In the genomic region with DNA sequence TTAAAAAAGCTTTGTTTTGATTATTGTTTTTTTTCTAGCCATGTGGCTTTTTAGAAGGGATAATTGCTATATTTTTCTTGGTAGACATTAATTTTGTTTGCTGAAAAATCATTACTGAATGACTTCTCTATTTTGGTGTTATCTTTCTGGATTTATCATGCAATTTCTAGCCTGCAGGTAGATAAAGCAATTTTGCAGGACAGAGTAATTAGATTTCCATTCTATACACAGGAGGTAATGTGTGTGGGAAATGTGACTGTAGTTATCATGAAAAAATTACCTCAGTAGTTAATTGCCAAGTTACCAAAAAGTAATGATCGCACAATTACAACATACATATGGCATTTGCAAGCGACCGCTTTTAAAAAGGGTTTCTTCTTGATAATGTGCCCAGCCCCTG, we compare ENCODE assay signal across 26 cellular contexts.
"Had no signal": no experiment of that assay in that cellular context is flagged by ENCODE, and none has a peak within 500 bp of the region (broad histone marks: within the 10 kb centered on the region; RNA-seq: fewer than 3 reads in every experiment).

No MANE protein-coding gene starts in this region.

- H3K4me3 ChIP-seq: ascending aorta, coronary artery, dorsolateral prefrontal cortex, esophagus muscularis mucosa, gastrocnemius medialis, heart left ventricle had no signal

- DNase-seq: activated CD4-positive, alpha-beta memory T cell treated with anti-CD3 and anti-CD28 coated beads for 36 hours; activated CD4-positive, alpha-beta T cell treated with anti-CD3 and anti-CD28 coated beads for 36 hours; activated CD4-positive, alpha-beta T cell treated with anti-CD3 and anti-CD28 coated beads, Interleukin-2, amount 10 ng/mL, durations not matched to agents 24 days and 14 days; activated CD4-positive, CD25-positive, alpha-beta regulatory T cell; activated CD4-positive, CD25-positive, alpha-beta regulatory T cell treated with anti-CD3 and anti-CD28 coated beads, Interleukin-2, amount 50 U/mL, for 72 hours; activated CD8-positive, alpha-beta memory T cell treated with anti-CD3 and anti-CD28 coated beads, Interleukin-2, amount 10 ng/mL, durations not matched to agents 7 days and 5 days; activated CD8-positive, alpha-beta memory T cell treated with anti-CD3 and anti-CD28 coated beads, Interleukin-2, amount 50 U/mL, for 4 hours; activated CD8-positive, alpha-beta T cell treated with anti-CD3 and anti-CD28 coated beads, Interleukin-2, amount 10 ng/mL, durations not matched to agents 7 days and 5 days; activated gamma-delta T cell; activated naive CD4-positive, alpha-beta T cell; activated naive CD4-positive, alpha-beta T cell treated with anti-CD3 and anti-CD28 coated beads, Interleukin-2, amount 10 ng/mL, durations not matched to agents 7 days and 5 days; activated naive CD8-positive, alpha-beta T cell treated with anti-CD3 and anti-CD28 coated beads, Interleukin-2, amount 10 ng/mL, durations not matched to agents 7 days and 5 days; activated T-cell treated with anti-CD3 and anti-CD28 coated beads for 4 hours; activated T-cell treated with anti-CD3 and anti-CD28 coated beads, Interleukin-2, amount 50 U/mL, for 24 hours; activated T-cell treated with anti-CD3 and anti-CD28 coated beads, Interleukin-2, amount 50 U/mL, for 72 hours; dorsolateral prefrontal cortex; effector memory CD8-positive, alpha-beta T cell; erythroblast; foreskin keratinocyte; gastrocnemius medialis; heart left ventricle; hypothalamus had no signal

- H3K27ac ChIP-seq: ascending aorta, coronary artery, dorsolateral prefrontal cortex, esophagus muscularis mucosa, foreskin keratinocyte, gastrocnemius medialis, heart left ventricle had no signal

- ATAC-seq: activated CD4-positive, alpha-beta T cell treated with anti-CD3 and anti-CD28 coated beads for 36 hours; activated CD8-positive, alpha-beta memory T cell treated with anti-CD3 and anti-CD28 coated beads, Interleukin-2, amount 10 ng/mL, durations not matched to agents 7 days and 5 days; activated CD8-positive, alpha-beta T cell treated with anti-CD3 and anti-CD28 coated beads, Interleukin-2, amount 10 ng/mL, durations not matched to agents 7 days and 5 days; activated naive CD4-positive, alpha-beta T cell treated with anti-CD3 and anti-CD28 coated beads, Interleukin-2, amount 50 U/mL, for 72 hours; activated T-cell treated with anti-CD3 and anti-CD28 coated beads, Interleukin-2, amount 50 U/mL, for 72 hours; effector memory CD8-positive, alpha-beta T cell; foreskin keratinocyte; gastrocnemius medialis; heart left ventricle had no signal

- H3K36me3 ChIP-seq: ascending aorta, esophagus muscularis mucosa, gastrocnemius medialis, heart left ventricle had no signal

- H3K27me3 ChIP-seq: ascending aorta, esophagus muscularis mucosa, foreskin keratinocyte, gastrocnemius medialis, heart left ventricle had no signal

- H3K9me3 ChIP-seq: ascending aorta, esophagus muscularis mucosa, gastrocnemius medialis, heart left ventricle had no signal

- H3K4me1 ChIP-seq: ascending aorta, esophagus muscularis mucosa, foreskin keratinocyte, gastrocnemius medialis had no signal
